In the genomic region with DNA sequence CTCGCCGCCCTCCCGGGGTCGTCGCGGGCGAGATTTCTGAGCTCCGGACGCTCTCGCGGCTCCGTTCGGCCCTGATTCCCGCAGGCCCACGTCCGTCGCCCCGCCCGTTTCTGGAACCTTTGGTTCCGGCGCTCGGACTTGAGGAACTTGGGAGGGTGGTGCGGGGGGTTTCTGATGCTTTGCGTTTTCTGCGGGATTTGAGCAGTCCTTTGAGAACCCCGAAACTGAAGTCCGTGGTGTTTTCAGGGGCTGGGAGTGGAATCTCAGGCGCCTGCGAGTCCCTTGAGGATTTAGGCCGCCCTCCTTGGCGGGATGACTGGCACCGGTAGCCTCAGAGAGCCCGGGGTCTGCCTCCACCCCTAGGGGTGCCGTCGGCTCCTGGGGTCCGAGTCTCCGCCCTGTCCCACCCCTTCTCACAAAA, we compare ENCODE assay signal across 1 cellular context.
TF ChIP-seq lines count a peak whose summit lies in the region.

No MANE protein-coding gene starts in this region.

TF ChIP-seq in H1, 55 proteins besides CTCF, POLR2A, EP300 and RAD21 (continued from another document):
- no peak for TF ChIP-seq POLR2AphosphoS5 (IDR thresholded peaks at IDR 0.05; ENCODE audit: low read depth, low read length)
- TF ChIP-seq PHF8 (conservative IDR thresholded peaks at IDR 0.05; ENCODE audit: low read depth, low read length) = peak; percentile 58
- TF ChIP-seq, protein P1, sequence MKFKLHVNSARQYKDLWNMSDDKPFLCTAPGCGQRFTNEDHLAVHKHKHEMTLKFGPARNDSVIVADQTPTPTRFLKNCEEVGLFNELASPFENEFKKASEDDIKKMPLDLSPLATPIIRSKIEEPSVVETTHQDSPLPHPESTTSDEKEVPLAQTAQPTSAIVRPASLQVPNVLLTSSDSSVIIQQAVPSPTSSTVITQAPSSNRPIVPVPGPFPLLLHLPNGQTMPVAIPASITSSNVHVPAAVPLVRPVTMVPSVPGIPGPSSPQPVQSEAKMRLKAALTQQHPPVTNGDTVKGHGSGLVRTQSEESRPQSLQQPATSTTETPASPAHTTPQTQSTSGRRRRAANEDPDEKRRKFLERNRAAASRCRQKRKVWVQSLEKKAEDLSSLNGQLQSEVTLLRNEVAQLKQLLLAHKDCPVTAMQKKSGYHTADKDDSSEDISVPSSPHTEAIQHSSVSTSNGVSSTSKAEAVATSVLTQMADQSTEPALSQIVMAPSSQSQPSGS (IDR thresholded peaks at IDR 0.05; ENCODE audit: low read length) = no peak
